ENCODE assay signal across 15 cellular contexts in the genomic region with DNA sequence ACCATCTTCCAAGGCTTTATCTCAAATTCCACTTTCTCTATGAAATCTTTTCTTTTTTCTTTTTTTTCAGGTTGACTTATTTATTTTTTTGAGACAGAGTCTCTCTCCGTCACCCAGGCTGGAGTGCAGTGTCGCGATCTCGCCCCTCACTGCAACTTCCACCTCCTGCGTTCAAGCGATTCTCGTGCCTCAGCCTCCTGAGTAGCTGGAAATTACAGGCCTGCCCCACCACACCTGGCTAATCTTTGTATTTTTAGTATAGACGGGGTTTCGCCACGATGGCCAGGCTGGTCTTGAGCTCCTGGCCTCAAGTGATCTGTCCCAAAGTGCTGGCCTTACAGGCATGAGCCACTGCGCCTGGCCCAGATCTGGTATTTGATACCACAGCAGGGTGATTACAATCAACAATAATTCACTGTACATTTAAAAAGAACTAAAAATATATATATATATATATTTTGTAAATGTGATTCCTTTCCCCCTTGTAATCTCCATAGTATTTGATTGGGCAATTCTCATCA.
DNase-seq lines count a peak whose midpoint lies in the region; FAIRE-seq and TF ChIP-seq lines count a peak whose summit lies in the region.
"Had no signal": no experiment of that assay in that cellular context is flagged by ENCODE, and none has a peak within 500 bp of the region (broad histone marks: within the 10 kb centered on the region; RNA-seq: fewer than 3 reads in every experiment).

No MANE protein-coding gene starts in this region.

- no peak for TF ChIP-seq CTCF in 22Rv1 (IDR thresholded peaks at IDR 0.05)
- TF ChIP-seq CTCF in H1 (IDR thresholded peaks at IDR 0.05; ENCODE audit: control extremely low read depth in 1 of 3, insufficient read depth in 1 of 3, low read depth in 1 of 3, low read length in 3 of 3), result no peak
- TF ChIP-seq CTCF in ascending aorta (IDR thresholded peaks at IDR 0.05), result no peak

- H2BK20ac ChIP-seq in H1 (ENCODE audit: low read length), result no peak overlapping the region

- no peak for TF ChIP-seq POLR2A in H1 (IDR thresholded peaks at IDR 0.05; ENCODE audit: control extremely low read depth in 1 of 2, low read depth in 2 of 2, low read length in 2 of 2)

- H3K36me3 Mint-ChIP-seq in T-helper 2 cell treated with Interferon-gamma antibody and Interleukin-4, amounts not matched to agents 5 μg/mL and 100 μg/mL, for 36 hours (ENCODE audit: low read depth), result no peaks in the 10 kb centered on the region
- H3K36me3 Mint-ChIP-seq: CD4-positive, CD25-positive, alpha-beta regulatory T cell had no signal

- H3K4me3 Mint-ChIP-seq in T-helper 2 cell treated with Interferon-gamma antibody and Interleukin-4, amounts not matched to agents 5 μg/mL and 100 μg/mL, for 36 hours, result no peak overlapping the region
- H3K4me3 Mint-ChIP-seq: CD4-positive, CD25-positive, alpha-beta regulatory T cell; GM23338 had no signal

- H3K79me1 ChIP-seq in H1 (ENCODE audit: low read depth, low read length) (no peaks in the 10 kb centered on the region), trophoblast cell (ENCODE audit: low read length) (no peaks in the 10 kb centered on the region)

- H3K27ac ChIP-seq in 22Rv1, result peak overlapping the region; percentile 72
- H3K27ac ChIP-seq in angular gyrus (ENCODE audit: low read depth, low read length), result peak overlapping the region; percentile 98
- no peak overlapping the region for H3K27ac ChIP-seq in H1 (ENCODE audit: low read depth, low read length)
- no peak overlapping the region for H3K27ac ChIP-seq in trophoblast cell (ENCODE audit: low read depth, low read length)
- no peak overlapping the region for H3K27ac ChIP-seq in ascending aorta
- H3K27ac ChIP-seq: BLaER1 treated with 17β-estradiol and CSF1 and Interleukin-3, amounts not matched to agents 10 nM and 100 nM had no signal

- intact Hi-C loops in ascending aorta (cut with DNase I), result no loop called here

- H3K9me3 ChIP-seq in H1 (ENCODE audit: insufficient read depth in 2 of 2, low read depth in 1 of 2, low read length in 1 of 2), result no peaks in the 10 kb centered on the region
- H3K9me3 ChIP-seq in trophoblast cell (ENCODE audit: insufficient read depth, low read depth, low read length), result no peaks in the 10 kb centered on the region
- no peaks in the 10 kb centered on the region for H3K9me3 ChIP-seq in ascending aorta
- H3K9me3 ChIP-seq: BLaER1 treated with 17β-estradiol and CSF1 and Interleukin-3, amounts not matched to agents 10 nM and 100 nM; HAP-1 had no signal

- H3K79me2 ChIP-seq in H1 (ENCODE audit: control insufficient read depth in 1 of 2, insufficient read depth in 2 of 2, low read length in 2 of 2) (no peaks in the 10 kb centered on the region), trophoblast cell (ENCODE audit: control insufficient read depth, insufficient read depth, low read length, poor library complexity) (no peaks in the 10 kb centered on the region)

- H2BK120ac ChIP-seq in H1 (replicated peaks; ENCODE audit: low read depth, low read length), result no peak overlapping the region
- H2BK120ac ChIP-seq in trophoblast cell (ENCODE audit: insufficient read depth, low read length, poor library complexity), result no peak overlapping the region

- H3K18ac ChIP-seq in H1 (ENCODE audit: extremely low read depth, low read length) (0 out of 2 replicates have a peak overlapping the region, but pooled peaks have one; percentile 21), trophoblast cell (ENCODE audit: low read length) (no peak overlapping the region)

- POLR2A ChIA-PET in H1 (lab: Charles Lee; ENCODE audit: partially characterized antibody), result no interaction called here

- H2AK5ac ChIP-seq in H1 (ENCODE audit: low read depth, low read length), result no peak overlapping the region
- H2AK5ac ChIP-seq in trophoblast cell (ENCODE audit: low read length), result no peak overlapping the region

- H4K8ac ChIP-seq in H1 (ENCODE audit: extremely low read depth, insufficient read depth, low read length), result no peak overlapping the region; the same call in 1 of the 2 replicates
- H4K8ac ChIP-seq in trophoblast cell (ENCODE audit: low read depth, low read length), result no peak overlapping the region

- H4K20me1 ChIP-seq in H1 (replicated peaks in 1 of 2; ENCODE audit: control insufficient read depth in 1 of 2, insufficient read depth in 2 of 2, low read length in 2 of 2), result no peaks in the 10 kb centered on the region
- H4K20me1 ChIP-seq: BLaER1 treated with 17β-estradiol and CSF1 and Interleukin-3, amounts not matched to agents 10 nM and 100 nM had no signal

- H4K5ac ChIP-seq in H1 (ENCODE audit: insufficient read length, low read depth, low read length), result no peak overlapping the region

- no peaks in the 10 kb centered on the region for H3K9me3 Mint-ChIP-seq in T-helper 2 cell treated with Interferon-gamma antibody and Interleukin-4, amounts not matched to agents 5 μg/mL and 100 μg/mL, for 36 hours
- H3K9me3 Mint-ChIP-seq: GM23338 had no signal

- H3K56ac ChIP-seq in H1 (replicated peaks; ENCODE audit: insufficient read length, low read depth, low read length), result no peak overlapping the region

- no peaks in the 10 kb centered on the region for H3K36me3 ChIP-seq in H1 (ENCODE audit: control insufficient read depth in 2 of 4, insufficient read depth in 4 of 4, low read length in 3 of 4)
- no peaks in the 10 kb centered on the region for H3K36me3 ChIP-seq in trophoblast cell (ENCODE audit: control insufficient read depth in 1 of 2, insufficient read depth in 2 of 2, low read length in 2 of 2)
- no peaks in the 10 kb centered on the region for H3K36me3 ChIP-seq in ascending aorta
- H3K36me3 ChIP-seq: BLaER1 treated with 17β-estradiol and CSF1 and Interleukin-3, amounts not matched to agents 10 nM and 100 nM; HAP-1 had no signal

- H3K4me3 ChIP-seq in H1 (ENCODE audit: extremely low read depth in 1 of 4, insufficient read depth in 2 of 4, low read depth in 3 of 4, low read length in 4 of 4), result no peak overlapping the region
- peak overlapping the region; percentile 41 for H3K4me3 ChIP-seq in trophoblast cell (ENCODE audit: low read depth, low read length)
- no peak overlapping the region for H3K4me3 ChIP-seq in ascending aorta
- H3K4me3 ChIP-seq: BLaER1 treated with 17β-estradiol and CSF1 and Interleukin-3, amounts not matched to agents 10 nM and 100 nM; GM23338; HAP-1 had no signal

- H3K4me2 ChIP-seq in H1 (ENCODE audit: insufficient read depth in 1 of 2, low read depth in 2 of 2, low read length in 2 of 2) (no peak overlapping the region), trophoblast cell (ENCODE audit: low read length) (no peak overlapping the region)
- H3K4me2 ChIP-seq: BLaER1 treated with 17β-estradiol and CSF1 and Interleukin-3, amounts not matched to agents 10 nM and 100 nM; GM23338 had no signal

- no peaks in the 10 kb centered on the region for H3K27me3 ChIP-seq in H1 (replicated peaks in 1 of 4; ENCODE audit: control insufficient read depth in 3 of 4, extremely low read depth in 1 of 4, insufficient read depth in 3 of 4, low read length in 3 of 4)
- no peaks in the 10 kb centered on the region for H3K27me3 ChIP-seq in trophoblast cell (ENCODE audit: insufficient read depth, low read length)
- no peaks in the 10 kb centered on the region for H3K27me3 ChIP-seq in ascending aorta
- H3K27me3 ChIP-seq: BLaER1 treated with 17β-estradiol and CSF1 and Interleukin-3, amounts not matched to agents 10 nM and 100 nM had no signal

- H4K91ac ChIP-seq in H1 (replicated peaks; ENCODE audit: insufficient read length, low read length) (no peak overlapping the region), trophoblast cell (ENCODE audit: low read depth, low read length) (no peak overlapping the region)

- H2AFZ ChIP-seq in H1 (ENCODE audit: low read length), result no peak overlapping the region
- no peak overlapping the region for H2AFZ ChIP-seq in trophoblast cell (ENCODE audit: insufficient read depth, low read length, poor library complexity)
- H2AFZ ChIP-seq: GM23338 had no signal

- TF ChIP-seq EP300 in H1 (IDR thresholded peaks at IDR 0.05; ENCODE audit: borderline replicate concordance in 1 of 2, low read depth in 2 of 2, low read length in 2 of 2), result no peak

- TF ChIP-seq RAD21 in H1 (IDR thresholded peaks at IDR 0.05 in 1 of 2, conservative IDR thresholded peaks at IDR 0.05 in 1 of 2; ENCODE audit: low read depth in 2 of 2, low read length in 2 of 2), result no peak

- 94% methylated on average over 11 of the region's 11 CpGs; no CpG with 5 or more reads in 1 of the 2 experiments for WGBS in H1 (ENCODE audit: extremely low coverage in 1 of 2, insufficient coverage in 1 of 2, insufficient read length in 1 of 2, insufficient replicate concordance in 2 of 2, low coverage in 1 of 2, low lambda C conversion rate in 2 of 2, missing lambda C conversion rate in 1 of 2), 2 experiments
- no CpG with 5 or more reads among the region's 11 CpGs for WGBS in trophoblast cell (ENCODE audit: extremely low coverage, insufficient coverage, insufficient read length)

- H3K27me3 Mint-ChIP-seq in T-helper 2 cell treated with Interferon-gamma antibody and Interleukin-4, amounts not matched to agents 5 μg/mL and 100 μg/mL, for 36 hours (ENCODE audit: low read depth), result no peaks in the 10 kb centered on the region
- H3K27me3 Mint-ChIP-seq: CD4-positive, CD25-positive, alpha-beta regulatory T cell had no signal

- no peak overlapping the region for H3K27ac Mint-ChIP-seq in T-helper 2 cell treated with Interferon-gamma antibody and Interleukin-4, amounts not matched to agents 5 μg/mL and 100 μg/mL, for 36 hours
- H3K27ac Mint-ChIP-seq: CD4-positive, CD25-positive, alpha-beta regulatory T cell; GM23338 had no signal

- H3K4ac ChIP-seq in H1 (replicated peaks; ENCODE audit: insufficient read length, low read depth, low read length), result no peak overlapping the region
- no peak overlapping the region for H3K4ac ChIP-seq in trophoblast cell (ENCODE audit: low read depth, low read length)

- H3K23ac ChIP-seq in H1 (ENCODE audit: insufficient read length), result no peak overlapping the region
- H3K23ac ChIP-seq in trophoblast cell (ENCODE audit: low read length), result no peak overlapping the region

- FAIRE-seq in H1 (lab: Jason Lieb, UNC), result no peak

- H3K14ac ChIP-seq in H1 (ENCODE audit: insufficient read length) (no peak overlapping the region), trophoblast cell (ENCODE audit: low read length) (no peak overlapping the region)

- CTCF ChIA-PET in H1 (lab: Charles Lee; ENCODE audit: partially characterized antibody), result no interaction called here

- H2BK5ac ChIP-seq in H1 (ENCODE audit: low read depth, low read length) (no peak overlapping the region), trophoblast cell (ENCODE audit: low read depth, low read length, poor library complexity) (no peak overlapping the region)

- DNase-seq in H1 (ENCODE audit: low read depth in 1 of 2, low spot score in 2 of 2) (no peak), trophoblast cell (no peak), ascending aorta (ENCODE audit: low spot score in 2 of 2) (no peak), T-helper 1 cell (no peak), pons (ENCODE audit: low spot score) (no peak)
- DNase-seq in T-helper 2 cell treated with Interferon-gamma antibody and Interleukin-4, amounts not matched to agents 5 μg/mL and 100 μg/mL, for 36 hours (ENCODE audit: low spot score), result no peak
- DNase-seq: ACHN; CD4-positive, CD25-positive, alpha-beta regulatory T cell; DMS53; GF-D8 had no signal

- H3K9ac ChIP-seq in H1 (replicated peaks in 1 of 4; ENCODE audit: extremely low read depth in 1 of 4, low read depth in 3 of 4, low read length in 3 of 4), result no peak overlapping the region
- H3K9ac ChIP-seq in trophoblast cell (ENCODE audit: low read length), result no peak overlapping the region
- H3K9ac ChIP-seq: BLaER1 treated with 17β-estradiol and CSF1 and Interleukin-3, amounts not matched to agents 10 nM and 100 nM had no signal

- H2BK12ac ChIP-seq in H1 (ENCODE audit: low read depth, low read length), result no peak overlapping the region
- H2BK12ac ChIP-seq in trophoblast cell (ENCODE audit: low read length), result no peak overlapping the region

- no peaks in the 10 kb centered on the region for H3K4me1 Mint-ChIP-seq in T-helper 2 cell treated with Interferon-gamma antibody and Interleukin-4, amounts not matched to agents 5 μg/mL and 100 μg/mL, for 36 hours (ENCODE audit: low read depth)
- H3K4me1 Mint-ChIP-seq: CD4-positive, CD25-positive, alpha-beta regulatory T cell; GM23338 had no signal

- H4K12ac ChIP-seq in trophoblast cell (ENCODE audit: low read depth, low read length), result no peak overlapping the region

- no peaks in the 10 kb centered on the region for H3K23me2 ChIP-seq in H1 (ENCODE audit: low read depth, low read length)

- H3K4me1 ChIP-seq in H1 (replicated peaks in 1 of 4; ENCODE audit: control insufficient read depth in 3 of 4, insufficient read depth in 4 of 4, low read length in 3 of 4) (no peaks in the 10 kb centered on the region; a peak in 1 of 7 replicates), trophoblast cell (ENCODE audit: control insufficient read depth in 1 of 2, insufficient read depth in 2 of 2, low read length in 2 of 2) (no peaks in the 10 kb centered on the region), ascending aorta (no peaks in the 10 kb centered on the region)
- H3K4me1 ChIP-seq: BLaER1 treated with 17β-estradiol and CSF1 and Interleukin-3, amounts not matched to agents 10 nM and 100 nM; HAP-1 had no signal

- no peak overlapping the region for H2BK15ac ChIP-seq in H1 (ENCODE audit: low read length)

Comparison
In these comparisons a context has a peak if more than half of its experiments do, and no peak if none do; other contexts are left out.
1. H3K27ac ChIP-seq: peak in 22Rv1 (single experiment) and angular gyrus (single experiment); none in H1 (single experiment), trophoblast cell (single experiment) and ascending aorta (0 of 2).